Comparison of ENCODE assay signal across 10 cellular contexts in the genomic region with DNA sequence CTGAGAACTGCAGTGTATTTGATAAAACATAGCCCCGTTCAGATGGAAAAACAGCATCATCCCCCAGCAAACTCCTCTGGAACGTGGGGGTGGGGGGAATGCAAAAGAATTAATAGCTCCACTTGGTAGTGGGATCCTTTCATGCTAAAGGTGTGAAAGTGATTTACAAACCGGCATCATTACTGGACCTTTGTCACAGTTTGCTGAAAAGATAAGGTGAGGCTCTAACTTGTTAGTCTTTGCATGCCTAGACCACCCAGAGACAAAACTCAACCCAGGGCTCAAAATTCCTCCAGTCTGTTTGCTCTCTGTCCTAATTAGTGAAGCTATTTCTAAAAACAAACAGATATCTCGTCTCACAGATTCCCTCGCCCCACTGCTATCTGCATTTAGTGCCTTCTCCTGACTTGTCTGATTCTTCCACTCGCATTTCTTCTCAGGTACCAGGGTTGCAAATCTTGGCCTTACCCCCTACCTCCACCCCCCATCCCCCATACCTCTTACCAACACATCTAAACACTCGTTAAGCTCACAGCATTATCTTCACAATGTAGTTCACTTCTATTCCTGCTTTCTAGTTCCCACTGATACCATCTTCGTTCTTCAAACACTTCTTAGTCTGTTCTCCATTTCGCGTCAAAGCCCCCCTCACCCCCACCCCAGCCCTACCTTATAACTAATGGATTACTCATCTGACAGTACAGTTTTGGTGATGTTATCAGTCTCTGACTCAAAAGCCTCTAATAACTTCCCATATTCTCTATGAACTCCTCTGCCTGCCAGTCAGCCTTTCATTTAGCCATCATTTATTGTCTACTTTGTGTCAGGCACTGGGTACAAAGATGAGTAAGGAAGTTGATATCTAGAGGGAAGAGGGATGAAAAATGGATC. TPM values are rescaled to one million over a fixed set of nuclear protein-coding genes. Genes with fewer than 3 reads are reported as not detected.
DNase-seq lines count a peak whose midpoint lies in the region; ATAC-seq and TF ChIP-seq lines count a peak whose summit lies in the region.
"Had no signal": no experiment of that assay in that cellular context is flagged by ENCODE, and none has a peak within 500 bp of the region (broad histone marks: within the 10 kb centered on the region; RNA-seq: fewer than 3 reads in every experiment).

No MANE protein-coding gene starts in this region.

- no peak for TF ChIP-seq CTCF in CD4-positive, alpha-beta T cell (IDR thresholded peaks at IDR 0.05)
- TF ChIP-seq CTCF in mesothelial cell of epicardium (IDR thresholded peaks at IDR 0.05; ENCODE audit: unreplicated experiment), result no peak

- H3K9me3 Mint-ChIP-seq in CD4-positive, alpha-beta T cell, result no peaks in the 10 kb centered on the region
- peaks cover 3% of the 10 kb centered on the region for H3K9me3 Mint-ChIP-seq in activated T-helper 1 cell treated with anti-CD3 and anti-CD28 coated beads, Interleukin-12 subunit alpha, Interleukin-12 subunit beta, Interleukin-2, Interleukin-4 antibody, amounts not matched to agents 30 ng/mL and 10 ng/mL and 1 ng/mL, durations not matched to agents 14 hours and 24 hours and 36 hours
- no peaks in the 10 kb centered on the region for H3K9me3 Mint-ChIP-seq in mesothelial cell of epicardium

- no peaks in the 10 kb centered on the region for H3K27me3 ChIP-seq in CD4-positive, alpha-beta T cell (ENCODE audit: control insufficient read depth, insufficient read depth, low read length)
- H3K27me3 ChIP-seq: dorsolateral prefrontal cortex had no signal

- POLR2A ChIA-PET in CD4-positive, alpha-beta T cell (lab: Charles Lee), result interaction anchor here (0.6 to 11.2 kb wide), 2 partner anchors 10 to 77 kb away, joined by 4 to 231 read pairs; a partner anchor contains a TSS

- intact Hi-C loops in CD4-positive, alpha-beta T cell (cut with DNase I, micrococcal nuclease), result loop anchor here in 1 of 2 experiments (10.0 kb wide), 2 partner anchors 935 to 945 kb away; a partner anchor contains a TSS
- intact Hi-C loops in activated T-helper 1 cell treated with anti-CD3 and anti-CD28 coated beads, Interleukin-12 subunit alpha, Interleukin-12 subunit beta, Interleukin-2, Interleukin-4 antibody, amounts not matched to agents 30 ng/mL and 10 ng/mL and 1 ng/mL, durations not matched to agents 14 hours and 24 hours and 36 hours (cut with micrococcal nuclease), result loop anchor here (10.0 kb wide), 1 partner anchor 1215 kb away; a partner anchor contains a TSS

- H3K4me3 Mint-ChIP-seq in CD4-positive, alpha-beta T cell, result no peak overlapping the region
- peak overlapping the region; percentile 75 for H3K4me3 Mint-ChIP-seq in activated T-helper 1 cell treated with anti-CD3 and anti-CD28 coated beads, Interleukin-12 subunit alpha, Interleukin-12 subunit beta, Interleukin-2, Interleukin-4 antibody, amounts not matched to agents 30 ng/mL and 10 ng/mL and 1 ng/mL, durations not matched to agents 14 hours and 24 hours and 36 hours
- H3K4me3 Mint-ChIP-seq in mesothelial cell of epicardium, result peak overlapping the region; percentile 6

- H3K4me1 Mint-ChIP-seq in CD4-positive, alpha-beta T cell (ENCODE audit: low read depth), result peaks cover 50% of the 10 kb centered on the region
- H3K4me1 Mint-ChIP-seq in activated T-helper 1 cell treated with anti-CD3 and anti-CD28 coated beads, Interleukin-12 subunit alpha, Interleukin-12 subunit beta, Interleukin-2, Interleukin-4 antibody, amounts not matched to agents 30 ng/mL and 10 ng/mL and 1 ng/mL, durations not matched to agents 14 hours and 24 hours and 36 hours (ENCODE audit: low read depth), result peaks cover 90% of the 10 kb centered on the region
- H3K4me1 Mint-ChIP-seq in mesothelial cell of epicardium, result peaks cover 90% of the 10 kb centered on the region

- peak in 1 of 10 experiments; percentile 8 for DNase-seq in CD4-positive, alpha-beta T cell
- no peak for DNase-seq in activated T-helper 1 cell treated with anti-CD3 and anti-CD28 coated beads, Interleukin-12 subunit alpha, Interleukin-12 subunit beta, Interleukin-2, Interleukin-4 antibody, amounts not matched to agents 30 ng/mL and 10 ng/mL and 1 ng/mL, durations not matched to agents 14 hours and 24 hours and 36 hours (ENCODE audit: low spot score)
- DNase-seq in mesothelial cell of epicardium (ENCODE audit: low spot score in 2 of 2, unreplicated experiment in 2 of 2) (no peak), UCSD-AML1 (lab: John Stamatoyannopoulos, UW; ENCODE audit: unreplicated experiment) (no peak), COR-L47 (lab: John Stamatoyannopoulos, UW) (no peak), A172 (ENCODE audit: low spot score) (no peak)
- DNase-seq in effector CD8-positive, alpha-beta T cell (lab: John Stamatoyannopoulos, UW), result no peak

- H3K27me3 Mint-ChIP-seq in CD4-positive, alpha-beta T cell, result no peaks in the 10 kb centered on the region
- peaks cover 2% of the 10 kb centered on the region for H3K27me3 Mint-ChIP-seq in activated T-helper 1 cell treated with anti-CD3 and anti-CD28 coated beads, Interleukin-12 subunit alpha, Interleukin-12 subunit beta, Interleukin-2, Interleukin-4 antibody, amounts not matched to agents 30 ng/mL and 10 ng/mL and 1 ng/mL, durations not matched to agents 14 hours and 24 hours and 36 hours (ENCODE audit: insufficient read depth)
- no peaks in the 10 kb centered on the region for H3K27me3 Mint-ChIP-seq in mesothelial cell of epicardium (ENCODE audit: low read depth)

- no peak overlapping the region for H3K27ac ChIP-seq in CD4-positive, alpha-beta T cell (ENCODE audit: low read depth, low read length)

- H3K27ac Mint-ChIP-seq in CD4-positive, alpha-beta T cell, result peak overlapping the region; percentile 3
- peak overlapping the region; percentile 98 for H3K27ac Mint-ChIP-seq in activated T-helper 1 cell treated with anti-CD3 and anti-CD28 coated beads, Interleukin-12 subunit alpha, Interleukin-12 subunit beta, Interleukin-2, Interleukin-4 antibody, amounts not matched to agents 30 ng/mL and 10 ng/mL and 1 ng/mL, durations not matched to agents 14 hours and 24 hours and 36 hours
- H3K27ac Mint-ChIP-seq in mesothelial cell of epicardium, result peak overlapping the region; percentile 86

- ATAC-seq in CD4-positive, alpha-beta T cell (ENCODE audit: poor library complexity), result no peak
- ATAC-seq in HG02642 (IDR thresholded peaks at IDR 0.05; ENCODE audit: poor library complexity, unreplicated experiment), result peak; percentile 1

- no peaks in the 10 kb centered on the region for H3K36me3 Mint-ChIP-seq in CD4-positive, alpha-beta T cell (ENCODE audit: low read depth)
- peaks cover 21% of the 10 kb centered on the region for H3K36me3 Mint-ChIP-seq in activated T-helper 1 cell treated with anti-CD3 and anti-CD28 coated beads, Interleukin-12 subunit alpha, Interleukin-12 subunit beta, Interleukin-2, Interleukin-4 antibody, amounts not matched to agents 30 ng/mL and 10 ng/mL and 1 ng/mL, durations not matched to agents 14 hours and 24 hours and 36 hours (ENCODE audit: low read depth)
- no peaks in the 10 kb centered on the region for H3K36me3 Mint-ChIP-seq in mesothelial cell of epicardium

- no peaks in the 10 kb centered on the region for H3K9me3 ChIP-seq in CD4-positive, alpha-beta T cell (ENCODE audit: control insufficient read depth, low read length)
- H3K9me3 ChIP-seq: thoracic aorta had no signal

- CTCF ChIA-PET in CD4-positive, alpha-beta T cell (lab: Charles Lee), result interaction anchor here (1.2 kb wide), 1 partner anchor 42 kb away, joined by 3 read pairs; no protein-coding TSS in a partner anchor

RNA-seq across cellular contexts. Expression of a gene that starts 11.8 kb away (rescaled TPM):
- total RNA-seq in CD4-positive, alpha-beta T cell, result 10 to 100 TPM; 53.8 to 54.1 TPM
- 59.4 and 61.5 TPM in 2 replicates for total RNA-seq in activated T-helper 1 cell treated with anti-CD3 and anti-CD28 coated beads, Interleukin-12 subunit alpha, Interleukin-12 subunit beta, Interleukin-2, Interleukin-4 antibody, amounts not matched to agents 30 ng/mL and 10 ng/mL and 1 ng/mL, durations not matched to agents 14 hours and 24 hours and 36 hours
- total RNA-seq in mesothelial cell of epicardium, result 12.9 to 14.1 TPM (median 13.4 TPM) in 3 replicates
- 41.9 and 45.0 TPM in 2 replicates for total RNA-seq in A172 (2014; rRNA removed; shearing (Covaris generic))

Comparison
In these comparisons a context has a peak if more than half of its experiments do, and no peak if none do; other contexts are left out.
1. H3K27ac Mint-ChIP-seq: peak in every context shown above with its lines; median percentile 98 in activated T-helper 1 cell treated with anti-CD3 and anti-CD28 coated beads, Interleukin-12 subunit alpha, Interleukin-12 subunit beta, Interleukin-2, Interleukin-4 antibody, amounts not matched to agents 30 ng/mL and 10 ng/mL and 1 ng/mL, durations not matched to agents 14 hours and 24 hours and 36 hours; 86 in mesothelial cell of epicardium; 3 in CD4-positive, alpha-beta T cell.